Comparison of ENCODE assay signal across 3 cellular contexts in the genomic region with DNA sequence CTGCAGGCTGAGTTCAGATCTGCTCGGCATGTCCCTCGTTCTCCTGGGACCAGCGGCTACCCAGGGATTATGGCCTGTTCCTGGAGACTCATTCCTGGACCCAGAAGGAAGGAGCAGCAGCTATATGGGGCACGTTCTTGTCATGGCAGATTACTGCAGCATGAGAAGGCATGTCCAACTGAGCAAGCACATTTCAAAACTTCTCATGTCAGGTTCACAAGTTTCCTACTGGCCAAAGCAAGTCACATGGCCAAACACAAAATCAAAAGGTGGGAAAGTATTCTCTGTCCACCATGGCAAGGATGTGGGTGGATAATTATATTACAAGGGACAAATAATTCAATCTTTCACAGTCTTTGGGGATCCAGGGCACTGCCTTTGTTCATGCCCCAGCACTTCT.
TF ChIP-seq lines count a peak whose summit lies in the region.

No MANE protein-coding gene starts in this region.

TF ChIP-seq in GM12891, 5 proteins besides CTCF, POLR2A, EP300 and RAD21:
- TF ChIP-seq TAF1 (IDR thresholded peaks at IDR 0.05; ENCODE audit: low read depth, low read length) (no peak), POLR2AphosphoS5 (IDR thresholded peaks at IDR 0.05; ENCODE audit: low read depth, low read length) (no peak), SPI1 (IDR thresholded peaks at IDR 0.05; ENCODE audit: low read depth, low read length) (no peak), PAX5 (IDR thresholded peaks at IDR 0.05; ENCODE audit: insufficient read depth, low read length, severe bottlenecking) (no peak), POU2F2 (IDR thresholded peaks at IDR 0.05; ENCODE audit: low read depth, low read length) (no peak)

TF ChIP-seq in GM12878, 131 proteins besides CTCF, POLR2A, EP300 and RAD21:
- no peak for TF ChIP-seq ZSCAN29 (IDR thresholded peaks at IDR 0.05)
- TF ChIP-seq ZZZ3 (IDR thresholded peaks at IDR 0.05; ENCODE audit: control insufficient read depth, insufficient read length, low read depth) = no peak
- peak; percentile 19; the same call in 1 of the 2 replicates for TF ChIP-seq RAD51 (IDR thresholded peaks at IDR 0.05)
- TF ChIP-seq JUND (IDR thresholded peaks at IDR 0.05; ENCODE audit: low read depth, low read length) = no peak
- TF ChIP-seq, protein P1, sequence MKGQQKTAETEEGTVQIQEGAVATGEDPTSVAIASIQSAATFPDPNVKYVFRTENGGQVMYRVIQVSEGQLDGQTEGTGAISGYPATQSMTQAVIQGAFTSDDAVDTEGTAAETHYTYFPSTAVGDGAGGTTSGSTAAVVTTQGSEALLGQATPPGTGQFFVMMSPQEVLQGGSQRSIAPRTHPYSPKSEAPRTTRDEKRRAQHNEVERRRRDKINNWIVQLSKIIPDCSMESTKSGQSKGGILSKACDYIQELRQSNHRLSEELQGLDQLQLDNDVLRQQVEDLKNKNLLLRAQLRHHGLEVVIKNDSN (IDR thresholded peaks at IDR 0.05; ENCODE audit: borderline replicate concordance, extremely low read length, insufficient read depth, low read depth, low read length) = peak; percentile 47
- TF ChIP-seq TARDBP (IDR thresholded peaks at IDR 0.05; ENCODE audit: borderline replicate concordance) = no peak
- TF ChIP-seq NR2F1 (conservative IDR thresholded peaks at IDR 0.05) = 0 out of 2 replicates have a peak, but pooled peaks have one; percentile 1
- no peak for TF ChIP-seq NRF1 (conservative IDR thresholded peaks at IDR 0.05; ENCODE audit: low read depth, low read length)
- TF ChIP-seq, protein P2, sequence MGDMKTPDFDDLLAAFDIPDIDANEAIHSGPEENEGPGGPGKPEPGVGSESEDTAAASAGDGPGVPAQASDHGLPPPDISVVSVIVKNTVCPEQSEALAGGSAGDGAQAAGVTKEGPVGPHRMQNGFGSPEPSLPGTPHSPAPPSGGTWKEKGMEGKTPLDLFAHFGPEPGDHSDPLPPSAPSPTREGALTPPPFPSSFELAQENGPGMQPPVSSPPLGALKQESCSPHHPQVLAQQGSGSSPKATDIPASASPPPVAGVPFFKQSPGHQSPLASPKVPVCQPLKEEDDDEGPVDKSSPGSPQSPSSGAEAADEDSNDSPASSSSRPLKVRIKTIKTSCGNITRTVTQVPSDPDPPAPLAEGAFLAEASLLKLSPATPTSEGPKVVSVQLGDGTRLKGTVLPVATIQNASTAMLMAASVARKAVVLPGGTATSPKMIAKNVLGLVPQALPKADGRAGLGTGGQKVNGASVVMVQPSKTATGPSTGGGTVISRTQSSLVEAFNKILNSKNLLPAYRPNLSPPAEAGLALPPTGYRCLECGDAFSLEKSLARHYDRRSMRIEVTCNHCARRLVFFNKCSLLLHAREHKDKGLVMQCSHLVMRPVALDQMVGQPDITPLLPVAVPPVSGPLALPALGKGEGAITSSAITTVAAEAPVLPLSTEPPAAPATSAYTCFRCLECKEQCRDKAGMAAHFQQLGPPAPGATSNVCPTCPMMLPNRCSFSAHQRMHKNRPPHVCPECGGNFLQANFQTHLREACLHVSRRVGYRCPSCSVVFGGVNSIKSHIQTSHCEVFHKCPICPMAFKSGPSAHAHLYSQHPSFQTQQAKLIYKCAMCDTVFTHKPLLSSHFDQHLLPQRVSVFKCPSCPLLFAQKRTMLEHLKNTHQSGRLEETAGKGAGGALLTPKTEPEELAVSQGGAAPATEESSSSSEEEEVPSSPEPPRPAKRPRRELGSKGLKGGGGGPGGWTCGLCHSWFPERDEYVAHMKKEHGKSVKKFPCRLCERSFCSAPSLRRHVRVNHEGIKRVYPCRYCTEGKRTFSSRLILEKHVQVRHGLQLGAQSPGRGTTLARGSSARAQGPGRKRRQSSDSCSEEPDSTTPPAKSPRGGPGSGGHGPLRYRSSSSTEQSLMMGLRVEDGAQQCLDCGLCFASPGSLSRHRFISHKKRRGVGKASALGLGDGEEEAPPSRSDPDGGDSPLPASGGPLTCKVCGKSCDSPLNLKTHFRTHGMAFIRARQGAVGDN (IDR thresholded peaks at IDR 0.05) = peak; percentile 35; the same call in 1 of the 2 replicates
- TF ChIP-seq, protein P3, sequence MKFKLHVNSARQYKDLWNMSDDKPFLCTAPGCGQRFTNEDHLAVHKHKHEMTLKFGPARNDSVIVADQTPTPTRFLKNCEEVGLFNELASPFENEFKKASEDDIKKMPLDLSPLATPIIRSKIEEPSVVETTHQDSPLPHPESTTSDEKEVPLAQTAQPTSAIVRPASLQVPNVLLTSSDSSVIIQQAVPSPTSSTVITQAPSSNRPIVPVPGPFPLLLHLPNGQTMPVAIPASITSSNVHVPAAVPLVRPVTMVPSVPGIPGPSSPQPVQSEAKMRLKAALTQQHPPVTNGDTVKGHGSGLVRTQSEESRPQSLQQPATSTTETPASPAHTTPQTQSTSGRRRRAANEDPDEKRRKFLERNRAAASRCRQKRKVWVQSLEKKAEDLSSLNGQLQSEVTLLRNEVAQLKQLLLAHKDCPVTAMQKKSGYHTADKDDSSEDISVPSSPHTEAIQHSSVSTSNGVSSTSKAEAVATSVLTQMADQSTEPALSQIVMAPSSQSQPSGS (IDR thresholded peaks at IDR 0.05; ENCODE audit: low read length) = no peak

TF ChIP-seq in SK-N-SH, 30 proteins besides CTCF, POLR2A, EP300 and RAD21:
- no peak for TF ChIP-seq EZH2phosphoT487 (IDR thresholded peaks at IDR 0.05; ENCODE audit: borderline replicate concordance, low read depth)
- no peak for TF ChIP-seq RCOR1 (IDR thresholded peaks at IDR 0.05; ENCODE audit: low read length)
- TF ChIP-seq MXI1 (IDR thresholded peaks at IDR 0.05; ENCODE audit: low read depth, low read length) = no peak
- TF ChIP-seq TAF1 (IDR thresholded peaks at IDR 0.05; ENCODE audit: borderline replicate concordance, low read depth, low read length) = no peak
- TF ChIP-seq, protein P1 (IDR thresholded peaks at IDR 0.05; ENCODE audit: borderline replicate concordance, low read depth) = no peak
- TF ChIP-seq MEF2A (IDR thresholded peaks at IDR 0.05; ENCODE audit: borderline replicate concordance, low read depth) = no peak
- TF ChIP-seq, protein P4, sequence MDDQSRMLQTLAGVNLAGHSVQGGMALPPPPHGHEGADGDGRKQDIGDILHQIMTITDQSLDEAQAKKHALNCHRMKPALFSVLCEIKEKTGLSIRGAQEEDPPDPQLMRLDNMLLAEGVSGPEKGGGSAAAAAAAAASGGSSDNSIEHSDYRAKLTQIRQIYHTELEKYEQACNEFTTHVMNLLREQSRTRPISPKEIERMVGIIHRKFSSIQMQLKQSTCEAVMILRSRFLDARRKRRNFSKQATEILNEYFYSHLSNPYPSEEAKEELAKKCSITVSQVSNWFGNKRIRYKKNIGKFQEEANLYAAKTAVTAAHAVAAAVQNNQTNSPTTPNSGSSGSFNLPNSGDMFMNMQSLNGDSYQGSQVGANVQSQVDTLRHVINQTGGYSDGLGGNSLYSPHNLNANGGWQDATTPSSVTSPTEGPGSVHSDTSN (IDR thresholded peaks at IDR 0.05) = no peak
- TF ChIP-seq JUND (IDR thresholded peaks at IDR 0.05) = no peak
- TF ChIP-seq, protein P5, sequence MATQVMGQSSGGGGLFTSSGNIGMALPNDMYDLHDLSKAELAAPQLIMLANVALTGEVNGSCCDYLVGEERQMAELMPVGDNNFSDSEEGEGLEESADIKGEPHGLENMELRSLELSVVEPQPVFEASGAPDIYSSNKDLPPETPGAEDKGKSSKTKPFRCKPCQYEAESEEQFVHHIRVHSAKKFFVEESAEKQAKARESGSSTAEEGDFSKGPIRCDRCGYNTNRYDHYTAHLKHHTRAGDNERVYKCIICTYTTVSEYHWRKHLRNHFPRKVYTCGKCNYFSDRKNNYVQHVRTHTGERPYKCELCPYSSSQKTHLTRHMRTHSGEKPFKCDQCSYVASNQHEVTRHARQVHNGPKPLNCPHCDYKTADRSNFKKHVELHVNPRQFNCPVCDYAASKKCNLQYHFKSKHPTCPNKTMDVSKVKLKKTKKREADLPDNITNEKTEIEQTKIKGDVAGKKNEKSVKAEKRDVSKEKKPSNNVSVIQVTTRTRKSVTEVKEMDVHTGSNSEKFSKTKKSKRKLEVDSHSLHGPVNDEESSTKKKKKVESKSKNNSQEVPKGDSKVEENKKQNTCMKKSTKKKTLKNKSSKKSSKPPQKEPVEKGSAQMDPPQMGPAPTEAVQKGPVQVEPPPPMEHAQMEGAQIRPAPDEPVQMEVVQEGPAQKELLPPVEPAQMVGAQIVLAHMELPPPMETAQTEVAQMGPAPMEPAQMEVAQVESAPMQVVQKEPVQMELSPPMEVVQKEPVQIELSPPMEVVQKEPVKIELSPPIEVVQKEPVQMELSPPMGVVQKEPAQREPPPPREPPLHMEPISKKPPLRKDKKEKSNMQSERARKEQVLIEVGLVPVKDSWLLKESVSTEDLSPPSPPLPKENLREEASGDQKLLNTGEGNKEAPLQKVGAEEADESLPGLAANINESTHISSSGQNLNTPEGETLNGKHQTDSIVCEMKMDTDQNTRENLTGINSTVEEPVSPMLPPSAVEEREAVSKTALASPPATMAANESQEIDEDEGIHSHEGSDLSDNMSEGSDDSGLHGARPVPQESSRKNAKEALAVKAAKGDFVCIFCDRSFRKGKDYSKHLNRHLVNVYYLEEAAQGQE (IDR thresholded peaks at IDR 0.05; ENCODE audit: low read depth, low read length) = no peak
- no peak for TF ChIP-seq FOXJ3 (CRISPR knock-in tag; IDR thresholded peaks at IDR 0.05)
- no peak for TF ChIP-seq NFIC (IDR thresholded peaks at IDR 0.05; ENCODE audit: borderline replicate concordance)
- TF ChIP-seq SMC3 (IDR thresholded peaks at IDR 0.05; ENCODE audit: low read depth, low read length) = no peak
- no peak for TF ChIP-seq SIN3A (IDR thresholded peaks at IDR 0.05; ENCODE audit: borderline replicate concordance, low read depth, low read length)
- no peak for TF ChIP-seq GATA2 (CRISPR knock-in tag; IDR thresholded peaks at IDR 0.05)
- TF ChIP-seq TEAD4 (IDR thresholded peaks at IDR 0.05; ENCODE audit: borderline replicate concordance, insufficient read depth) = no peak
- TF ChIP-seq FOXM1 (IDR thresholded peaks at IDR 0.05; ENCODE audit: low read depth) = no peak
- TF ChIP-seq ELF1 (IDR thresholded peaks at IDR 0.05) = no peak
- TF ChIP-seq GABPA (IDR thresholded peaks at IDR 0.05; ENCODE audit: low read depth) = no peak
- TF ChIP-seq, protein P6, sequence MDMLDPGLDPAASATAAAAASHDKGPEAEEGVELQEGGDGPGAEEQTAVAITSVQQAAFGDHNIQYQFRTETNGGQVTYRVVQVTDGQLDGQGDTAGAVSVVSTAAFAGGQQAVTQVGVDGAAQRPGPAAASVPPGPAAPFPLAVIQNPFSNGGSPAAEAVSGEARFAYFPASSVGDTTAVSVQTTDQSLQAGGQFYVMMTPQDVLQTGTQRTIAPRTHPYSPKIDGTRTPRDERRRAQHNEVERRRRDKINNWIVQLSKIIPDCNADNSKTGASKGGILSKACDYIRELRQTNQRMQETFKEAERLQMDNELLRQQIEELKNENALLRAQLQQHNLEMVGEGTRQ (IDR thresholded peaks at IDR 0.05; ENCODE audit: borderline replicate concordance, low read depth, low read length) = no peak
- no peak for TF ChIP-seq RXRA (IDR thresholded peaks at IDR 0.05; ENCODE audit: borderline replicate concordance, low read depth)
